Comparison of ENCODE assay signal across 23 cellular contexts in the genomic region with DNA sequence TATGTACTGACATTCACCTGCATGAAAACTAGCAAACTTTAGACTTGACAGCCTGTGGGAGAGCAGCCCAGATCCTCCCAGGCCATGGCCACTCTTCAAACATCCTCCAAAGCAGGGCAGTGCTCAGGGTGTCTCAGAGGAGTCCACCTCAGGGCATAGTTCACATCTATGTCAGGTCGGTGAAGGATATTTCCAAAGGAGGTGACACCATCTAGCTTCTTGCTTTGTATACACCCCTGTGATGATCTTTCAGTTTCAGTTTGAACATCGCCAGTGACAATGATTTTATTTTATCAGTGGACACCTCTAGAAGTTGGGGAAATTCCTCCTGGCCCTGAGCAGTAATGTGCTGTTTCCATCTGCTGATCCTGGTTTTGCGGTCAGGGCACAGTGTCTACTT. TPM values are rescaled to one million over a fixed set of nuclear protein-coding genes. Genes with fewer than 3 reads are reported as not detected.
DNase-seq lines count a peak whose midpoint lies in the region; ATAC-seq and TF ChIP-seq lines count a peak whose summit lies in the region.
"Had no signal": no experiment of that assay in that cellular context is flagged by ENCODE, and none has a peak within 500 bp of the region (broad histone marks: within the 10 kb centered on the region; RNA-seq: fewer than 3 reads in every experiment).

No MANE protein-coding gene starts in this region.

- peak overlapping the region; percentile 3 for H4K8ac ChIP-seq in neuronal stem cell (ENCODE audit: low read depth, low read length)

- no peak overlapping the region for H2BK15ac ChIP-seq in neuronal stem cell (ENCODE audit: low read length)

- no peak overlapping the region for H2BK12ac ChIP-seq in neuronal stem cell (ENCODE audit: low read length)

- POLR2A ChIA-PET in SK-N-SH (lab: Yijun Ruan, JAX): no interaction called here

- H3K79me2 ChIP-seq in SK-N-SH (ENCODE audit: insufficient read depth) (no peaks in the 10 kb centered on the region), KMS-11 (ENCODE audit: insufficient read depth, low read depth) (no peaks in the 10 kb centered on the region)

- no peak overlapping the region for H3K4ac ChIP-seq in neuronal stem cell (ENCODE audit: low read length)

- no peaks in the 10 kb centered on the region for H3K36me3 ChIP-seq in SK-N-SH (replicated peaks in 1 of 2; ENCODE audit: control insufficient read depth in 1 of 2, insufficient read depth in 2 of 2, low read length in 1 of 2)
- no peaks in the 10 kb centered on the region for H3K36me3 ChIP-seq in KMS-11 (ENCODE audit: insufficient read depth)
- H3K36me3 ChIP-seq in neuronal stem cell (replicated peaks in 1 of 2; ENCODE audit: control insufficient read depth in 2 of 2, insufficient read depth in 2 of 2, low read length in 2 of 2): no peaks in the 10 kb centered on the region
- H3K36me3 ChIP-seq: HAP-1 had no signal

- no peak for TF ChIP-seq EP300 in SK-N-SH (IDR thresholded peaks at IDR 0.05; ENCODE audit: borderline replicate concordance in 1 of 2, low read depth in 1 of 2, low read length in 1 of 2)

- H2AFZ ChIP-seq in SK-N-SH (ENCODE audit: low read depth): 0 out of 2 replicates have a peak overlapping the region, but pooled peaks have one; percentile 22
- peak overlapping the region; percentile 31 for H2AFZ ChIP-seq in KMS-11 (ENCODE audit: low read depth)
- no peak overlapping the region for H2AFZ ChIP-seq in neuronal stem cell (ENCODE audit: low read length)
- H2AFZ ChIP-seq: GM23248 had no signal

- no peaks in the 10 kb centered on the region for H3K36me3 Mint-ChIP-seq in central memory CD8-positive, alpha-beta T cell (ENCODE audit: insufficient read depth)

- DNase-seq in SK-N-SH: no peak
- no peak for DNase-seq in central memory CD8-positive, alpha-beta T cell (ENCODE audit: low spot score in 2 of 2)
- no peak for DNase-seq in neuronal stem cell (ENCODE audit: low spot score)
- DNase-seq in NCI-H510A treated with DMSO at 0.1 percent for 48 hours (lab: John Stamatoyannopoulos, UW): no peak
- no peak for DNase-seq in AG20443 (ENCODE audit: low spot score)
- DNase-seq: ACHN, Calu3, DMS79 treated with DMSO at 0.1 percent for 48 hours, GF-D8, GM23248, NCI-H1092, NCI-H1417 treated with DMSO at 0.1 percent for 48 hours, NCI-H1694 treated with DMSO at 0.1 percent for 48 hours, NCI-H2081, NCI-H226, NCI-H510A had no signal

- no peaks in the 10 kb centered on the region for H3K79me1 ChIP-seq in neuronal stem cell (ENCODE audit: low read depth, low read length)

- H3K9ac ChIP-seq in SK-N-SH (no peak overlapping the region), KMS-11 (peak overlapping the region; percentile 18; the same call in 1 of the 2 replicates), neuronal stem cell (ENCODE audit: low read depth, low read length, poor library complexity) (no peak overlapping the region)
- H3K9ac ChIP-seq: GM23248 had no signal

- no peak overlapping the region for H3K4me3 Mint-ChIP-seq in central memory CD8-positive, alpha-beta T cell
- H3K4me3 Mint-ChIP-seq: IgD-negative memory B cell had no signal

- peaks cover 12% of the 10 kb centered on the region for H3K9me3 Mint-ChIP-seq in central memory CD8-positive, alpha-beta T cell

- no peak for TF ChIP-seq CTCF in SK-N-SH (IDR thresholded peaks at IDR 0.05)
- no peak for TF ChIP-seq CTCF in KMS-11 (conservative IDR thresholded peaks at IDR 0.05; ENCODE audit: low read depth, low read length)

- H3K27me3 Mint-ChIP-seq in central memory CD8-positive, alpha-beta T cell: peaks cover 36% of the 10 kb centered on the region
- H3K27me3 Mint-ChIP-seq: IgD-negative memory B cell had no signal

- H3K9me3 ChIP-seq in SK-N-SH (no peaks in the 10 kb centered on the region), neuronal stem cell (replicated peaks in 1 of 2; ENCODE audit: control insufficient read depth in 2 of 2, insufficient read depth in 1 of 2, low read depth in 1 of 2, low read length in 2 of 2) (peaks cover 4 to 7% of the 10 kb centered on the region in 2 donors)
- H3K9me3 ChIP-seq: HAP-1 had no signal

- H3K4me2 ChIP-seq in SK-N-SH: no peak overlapping the region
- H3K4me2 ChIP-seq in KMS-11: peak overlapping the region; percentile 59
- no peak overlapping the region for H3K4me2 ChIP-seq in neuronal stem cell (ENCODE audit: insufficient read depth, low read length, poor library complexity, severe bottlenecking)

- H3K4me3 ChIP-seq in SK-N-SH (ENCODE audit: low read depth in 2 of 2, low read length in 1 of 2): no peak overlapping the region
- H3K4me3 ChIP-seq in KMS-11 (IDR thresholded peaks at IDR 0.05; ENCODE audit: insufficient read depth, low read depth, low read length): no peak overlapping the region
- no peak overlapping the region for H3K4me3 ChIP-seq in neuronal stem cell (ENCODE audit: low read length in 2 of 2)
- H3K4me3 ChIP-seq: GM23248, HAP-1 had no signal

- no peak overlapping the region for H3K14ac ChIP-seq in neuronal stem cell (ENCODE audit: low read length)

- H3K27ac ChIP-seq in SK-N-SH (ENCODE audit: low read depth in 2 of 2, low read length in 1 of 2) (no peak overlapping the region), KMS-11 (no peak overlapping the region; the same call in 1 of the 2 replicates), neuronal stem cell (replicated peaks; ENCODE audit: low read length) (no peak overlapping the region)
- H3K27ac ChIP-seq: 22Rv1, GM23248 had no signal

- no peak overlapping the region for H3K23ac ChIP-seq in neuronal stem cell (ENCODE audit: low read depth, low read length, poor library complexity)

- H4K91ac ChIP-seq in neuronal stem cell (ENCODE audit: low read depth, low read length, poor library complexity): no peak overlapping the region

- H3K9me2 ChIP-seq in SK-N-SH: no peaks in the 10 kb centered on the region

- H3K18ac ChIP-seq in neuronal stem cell (ENCODE audit: low read length): no peak overlapping the region

- no peaks in the 10 kb centered on the region for H3F3A ChIP-seq in SK-N-SH (replicated peaks; ENCODE audit: insufficient read depth)

- TF ChIP-seq RAD21 in SK-N-SH (IDR thresholded peaks at IDR 0.05; ENCODE audit: low read length): no peak

- no peak overlapping the region for H2BK120ac ChIP-seq in neuronal stem cell (ENCODE audit: low read depth, low read length)

- H4K20me1 ChIP-seq in SK-N-SH (ENCODE audit: insufficient read depth) (no peaks in the 10 kb centered on the region), KMS-11 (ENCODE audit: insufficient read depth) (no peaks in the 10 kb centered on the region)

- no peak for ATAC-seq in SK-N-SH treated with all-trans-retinoic acid at 6 μM for 48 hours
- ATAC-seq in central memory CD8-positive, alpha-beta T cell (replicated peaks; ENCODE audit: extremely low read depth, poor library complexity, severe bottlenecking): no peak
- ATAC-seq in HG02623 (IDR thresholded peaks at IDR 0.05; ENCODE audit: unreplicated experiment): no peak

- H3K27me3 ChIP-seq in SK-N-SH (ENCODE audit: insufficient read depth) (no peaks in the 10 kb centered on the region), KMS-11 (ENCODE audit: insufficient read depth, low read depth) (no peaks in the 10 kb centered on the region), neuronal stem cell (ENCODE audit: control insufficient read depth in 3 of 3, insufficient read depth in 3 of 3, low read depth in 1 of 3, low read length in 3 of 3) (peaks cover 0 to 6% (median 2%) of the 10 kb centered on the region in 3 experiments)

- peak overlapping the region; percentile 26 for H3K27ac Mint-ChIP-seq in central memory CD8-positive, alpha-beta T cell (ENCODE audit: low read depth)
- H3K27ac Mint-ChIP-seq: IgD-negative memory B cell had no signal

- H2BK5ac ChIP-seq in neuronal stem cell (ENCODE audit: low read length): no peak overlapping the region

- no peaks in the 10 kb centered on the region for H3K4me1 Mint-ChIP-seq in central memory CD8-positive, alpha-beta T cell
- H3K4me1 Mint-ChIP-seq: IgD-negative memory B cell had no signal

- CTCF ChIA-PET in SK-N-SH (lab: Yijun Ruan, JAX): interaction anchor here (0.6 kb wide), 1 partner anchor 87 kb away, joined by 3 read pairs; no protein-coding TSS in a partner anchor

- H2AK5ac ChIP-seq in neuronal stem cell (ENCODE audit: low read depth, low read length): no peak overlapping the region

- no peaks in the 10 kb centered on the region for H3K4me1 ChIP-seq in SK-N-SH (ENCODE audit: control insufficient read depth in 1 of 2, insufficient read depth in 2 of 2, low read depth in 1 of 2, low read length in 1 of 2)
- peaks cover 58% of the 10 kb centered on the region for H3K4me1 ChIP-seq in KMS-11 (ENCODE audit: low read depth, poor library complexity, severe bottlenecking)
- no peaks in the 10 kb centered on the region for H3K4me1 ChIP-seq in neuronal stem cell (ENCODE audit: control insufficient read depth in 2 of 2, insufficient read depth in 1 of 2, low read depth in 1 of 2, low read length in 2 of 2)
- H3K4me1 ChIP-seq: HAP-1 had no signal

- WGBS in SK-N-SH (ENCODE audit: low lambda C conversion rate): 49% methylated on average over 2 of the region's 3 CpGs
- no CpG with 5 or more reads among the region's 3 CpGs for WGBS in neuronal stem cell (ENCODE audit: extremely low coverage in 2 of 2, insufficient read length in 2 of 2, insufficient replicate concordance in 1 of 2), 2 donors

TF ChIP-seq in SK-N-SH, 30 proteins besides CTCF, POLR2A, EP300 and RAD21:
- TF ChIP-seq EZH2phosphoT487 (IDR thresholded peaks at IDR 0.05; ENCODE audit: borderline replicate concordance, low read depth) (no peak), FOSL2 (IDR thresholded peaks at IDR 0.05; ENCODE audit: borderline replicate concordance, low read depth) (no peak), MEF2A (IDR thresholded peaks at IDR 0.05; ENCODE audit: borderline replicate concordance, low read depth) (no peak), GATA2 (CRISPR knock-in tag; IDR thresholded peaks at IDR 0.05) (no peak), CHD2 (IDR thresholded peaks at IDR 0.05; ENCODE audit: low read length, partially characterized antibody) (no peak)

TF ChIP-seq in SK-N-SH treated with all-trans-retinoic acid at 6 μM for 48 hours, 23 proteins besides CTCF, POLR2A, EP300 and RAD21 (continues in another document):
- TF ChIP-seq ARNTL (CRISPR knock-in tag; IDR thresholded peaks at IDR 0.05; ENCODE audit: borderline replicate concordance, low read depth) (no peak), BACH2 (CRISPR knock-in tag; IDR thresholded peaks at IDR 0.05; ENCODE audit: borderline replicate concordance) (no peak)

RNA-seq across cellular contexts. Expression of a gene that starts 20.1 kb away (rescaled TPM):
- polyA plus RNA-seq in SK-N-SH (2012; rRNA removed): 21.4 and 23.9 TPM in 2 replicates
- 12.4 and 20.3 TPM in 2 replicates for polyA plus RNA-seq in SK-N-SH (2012; cell fraction: cytosol; rRNA removed)
- polyA plus RNA-seq in SK-N-SH (2012; cell fraction: nucleus; rRNA removed): 44.7 and 46.1 TPM in 2 replicates
- 10.6 TPM for polyA plus RNA-seq in neuronal stem cell (2013, experiment 1 of 2)
- polyA plus RNA-seq in neuronal stem cell (2013, experiment 2 of 2): 9.9 TPM

RNA-seq across cellular contexts. Expression of a gene that starts 36.5 kb away (rescaled TPM):
- polyA plus RNA-seq in SK-N-SH (2012; rRNA removed): not detected in 2 replicates
- polyA plus RNA-seq in SK-N-SH (2012; cell fraction: cytosol; rRNA removed): not detected in 2 replicates
- not detected in 2 replicates for polyA plus RNA-seq in SK-N-SH (2012; cell fraction: nucleus; rRNA removed)
- polyA plus RNA-seq in neuronal stem cell (2013, experiment 1 of 2): 0.04 TPM
- 0.03 TPM for polyA plus RNA-seq in neuronal stem cell (2013, experiment 2 of 2)
- polyA plus RNA-seq: BJ, GM23248, IgD-negative memory B cell had no signal
